In the genomic region with DNA sequence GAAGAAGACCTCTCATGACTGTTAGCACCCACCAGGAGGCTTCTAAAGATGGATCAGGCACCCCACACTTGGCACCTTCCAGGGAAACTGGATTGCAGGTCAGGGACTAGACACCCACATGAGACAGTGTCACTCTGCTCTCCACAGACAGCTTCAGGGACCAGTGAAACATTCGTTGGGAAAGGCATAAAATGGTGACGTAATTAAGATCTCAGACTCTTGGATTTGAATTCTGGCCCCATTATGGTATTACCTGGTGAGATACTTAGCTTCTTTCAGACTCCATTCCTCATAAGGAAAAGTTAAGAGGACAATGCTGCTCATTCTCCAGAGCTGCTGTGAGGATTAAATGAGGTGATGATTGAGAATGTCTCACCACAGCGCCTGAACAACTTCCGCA, we compare ENCODE assay signal across 7 cellular contexts.
"Had no signal": no experiment of that assay in that cellular context is flagged by ENCODE, and none has a peak within 500 bp of the region (broad histone marks: within the 10 kb centered on the region; RNA-seq: fewer than 3 reads in every experiment).

No MANE protein-coding gene starts in this region.

- H3K36me3 ChIP-seq: HAP-1 had no signal

- H3K4me3 ChIP-seq: GM23338, HAP-1 had no signal

- DNase-seq: H7, KG1 had no signal

- ATAC-seq: GM23338, HCT116 had no signal

- H3K9me3 ChIP-seq: HAP-1 had no signal

- H3K4me3 Mint-ChIP-seq: GM23338 had no signal

- H3K9me3 Mint-ChIP-seq: GM23338 had no signal

- H3K4me1 ChIP-seq: HAP-1 had no signal

- H3K27me3 Mint-ChIP-seq: IgD-negative memory B cell had no signal

- FAIRE-seq: HTR-8/SVneo had no signal

- H3K36me3 Mint-ChIP-seq: IgD-negative memory B cell had no signal

- H3K4me1 Mint-ChIP-seq: GM23338, IgD-negative memory B cell had no signal

- H3K4me2 ChIP-seq: GM23338 had no signal

- H3K27ac Mint-ChIP-seq: GM23338, IgD-negative memory B cell had no signal
